ENCODE assay signal across 12 cellular contexts in genomic region chr13:78589206-78589605, GRCh38. TPM values are rescaled to one million over a fixed set of nuclear protein-coding genes. Genes with fewer than 3 reads are reported as not detected.
DNase-seq lines count a peak whose midpoint lies in the region; ATAC-seq, FAIRE-seq and TF ChIP-seq lines count a peak whose summit lies in the region.
"Had no signal": no experiment of that assay in that cellular context is flagged by ENCODE, and none has a peak within 500 bp of the region (broad histone marks: within the 10 kb centered on the region; RNA-seq: fewer than 3 reads in every experiment).

No MANE protein-coding gene starts in this region.

- intact Hi-C loops in cardiac septum (cut with DNase I) = no loop called here

- DNase-seq in cardiac muscle cell (ENCODE audit: low read depth in 1 of 2, low spot score in 1 of 2) (peak; percentile 44 to 87), cardiac septum (ENCODE audit: low spot score) (no peak), NCI-H460 (ENCODE audit: extremely low read depth, low read depth) (peak; percentile 27), fibroblast of lung (ENCODE audit: low read depth in 2 of 2) (peak; percentile 21 to 28), urothelium cell line (ENCODE audit: low spot score) (peak; percentile 43), Peyer's patch (no peak)
- DNase-seq: NCI-H2081 had no signal

- H3K9me3 ChIP-seq in cardiac muscle cell (ENCODE audit: low read depth) (no peaks in the 10 kb centered on the region), fibroblast of lung (ENCODE audit: control insufficient read depth, insufficient read depth, low read depth, low read length) (no peaks in the 10 kb centered on the region), Peyer's patch (peaks cover 0 to 8% (median 0%) of the 10 kb centered on the region in 4 donors)
- H3K9me3 ChIP-seq: heart right ventricle had no signal

- H3K9ac ChIP-seq in fibroblast of lung (ENCODE audit: insufficient read depth, low read length) = no peak overlapping the region

- H4K20me1 ChIP-seq in fibroblast of lung (ENCODE audit: control insufficient read depth, extremely low read depth, insufficient read depth, low read length) = no peaks in the 10 kb centered on the region

- no peaks in the 10 kb centered on the region for H3K4me1 ChIP-seq in cardiac muscle cell (ENCODE audit: low read depth)
- no peaks in the 10 kb centered on the region for H3K4me1 ChIP-seq in fibroblast of lung (ENCODE audit: control insufficient read depth, extremely low read depth, insufficient read depth, low read length)
- no peaks in the 10 kb centered on the region for H3K4me1 ChIP-seq in Peyer's patch
- H3K4me1 ChIP-seq: heart right ventricle had no signal

- no peak overlapping the region for H3K4me2 ChIP-seq in fibroblast of lung (ENCODE audit: extremely low read depth, insufficient read depth, low read length)

- no peak overlapping the region for H3K4me3 ChIP-seq in cardiac muscle cell
- no peak overlapping the region for H3K4me3 ChIP-seq in fibroblast of lung (replicated peaks in 1 of 4; ENCODE audit: control extremely low read depth in 1 of 4, insufficient read depth in 1 of 4, low read depth in 3 of 4, low read length in 4 of 4)
- no peak overlapping the region for H3K4me3 ChIP-seq in Peyer's patch
- H3K4me3 ChIP-seq: heart right ventricle, SK-N-MC had no signal

- H3K79me2 ChIP-seq in fibroblast of lung (ENCODE audit: control insufficient read depth, insufficient read depth, low read length) = no peaks in the 10 kb centered on the region

- TF ChIP-seq CTCF in cardiac muscle cell (IDR thresholded peaks at IDR 0.05; ENCODE audit: low read depth, low read length) (no peak), fibroblast of lung (conservative IDR thresholded peaks at IDR 0.05 in 1 of 2, IDR thresholded peaks at IDR 0.05 in 1 of 2; ENCODE audit: low read depth in 1 of 2, low read length in 2 of 2) (no peak), Peyer's patch (IDR thresholded peaks at IDR 0.05) (no peak)

- H3K27me3 ChIP-seq in cardiac muscle cell (peaks cover 100% of the 10 kb centered on the region), fibroblast of lung (ENCODE audit: control insufficient read depth, insufficient read depth, low read length) (peaks cover 22% of the 10 kb centered on the region), Peyer's patch (peaks cover 0 to 13% of the 10 kb centered on the region in 2 donors)

- no peak for TF ChIP-seq POLR2A in Peyer's patch (IDR thresholded peaks at IDR 0.05)

- H3K27ac ChIP-seq in cardiac muscle cell (no peak overlapping the region), fibroblast of lung (ENCODE audit: insufficient read depth, low read length) (no peak overlapping the region), Peyer's patch (no peak overlapping the region)
- H3K27ac ChIP-seq: heart right ventricle, SK-N-MC had no signal

- no peak for ATAC-seq in GM21576 (IDR thresholded peaks at IDR 0.05; ENCODE audit: unreplicated experiment)
- ATAC-seq in GM19328 (IDR thresholded peaks at IDR 0.05; ENCODE audit: unreplicated experiment) = no peak
- ATAC-seq: heart right ventricle had no signal

- FAIRE-seq in urothelium cell line (lab: Jason Lieb, UNC) = no peak

- H2AFZ ChIP-seq in fibroblast of lung (ENCODE audit: low read length) = no peak overlapping the region

- H3K36me3 ChIP-seq in cardiac muscle cell = no peaks in the 10 kb centered on the region
- no peaks in the 10 kb centered on the region for H3K36me3 ChIP-seq in fibroblast of lung (ENCODE audit: control insufficient read depth, insufficient read depth, low read length)
- H3K36me3 ChIP-seq in Peyer's patch = no peaks in the 10 kb centered on the region
- H3K36me3 ChIP-seq: heart right ventricle had no signal

RNA-seq across cellular contexts. Expression of gene POU4F1, which starts 14.1 kb away (rescaled TPM):
- total RNA-seq in cardiac muscle cell (0.42 TPM in 1 of 2 replicates, not detected in the other), cardiac septum (0.11 TPM), fibroblast of lung (not detected in 2 replicates), Peyer's patch (not detected)
- polyA plus RNA-seq in cardiac muscle cell (0.11 and 0.16 TPM in 2 replicates), fibroblast of lung (not detected in 2 replicates)
- total RNA-seq in NCI-H460 (2014; rRNA removed; shearing (Covaris generic)) = 2.2 and 2.3 TPM in 2 replicates
- polyA plus RNA-seq in NCI-H460 (2014; cell fraction: nucleus; rRNA removed) = 2.7 and 4.4 TPM in 2 replicates
- not detected in 2 replicates for polyA plus RNA-seq in fibroblast of lung (2012)
- not detected in 2 replicates for polyA minus RNA-seq in fibroblast of lung (ENCODE audit: low replicate concordance)
- polyA plus RNA-seq: BJ had no signal

Comparison
In these comparisons a context has a peak if more than half of its experiments do, and no peak if none do; other contexts are left out.
1. DNase-seq: peak in cardiac muscle cell (2 of 2), NCI-H460 (single experiment), fibroblast of lung (2 of 2) and urothelium cell line (single experiment); none in cardiac septum (single experiment) and Peyer's patch (0 of 3).